24 cellular contexts compared by ENCODE assay signal in genomic region chr7:129359641-129360040, GRCh38.
"Had no signal": no experiment of that assay in that cellular context is flagged by ENCODE, and none has a peak within 500 bp of the region (broad histone marks: within the 10 kb centered on the region; RNA-seq: fewer than 3 reads in every experiment).

No MANE protein-coding gene starts in this region.

- H3K4me3 Mint-ChIP-seq: central memory CD8-positive, alpha-beta T cell; naive thymus-derived CD8-positive, alpha-beta T cell; nephron progenitor cell; stimulated activated effector memory CD8-positive, alpha-beta T cell treated with anti-CD3 and anti-CD28 coated beads, Interleukin-12 subunit alpha, Interleukin-12 subunit beta, amount 100 ng/mL, for 72 hours; type B pancreatic cell had no signal

- H3K27me3 ChIP-seq: esophagus squamous epithelium, right atrium auricular region, stomach, thyroid gland had no signal

- H3K4me1 ChIP-seq: esophagus squamous epithelium, left ventricle myocardium inferior, prostate gland, right atrium auricular region, thyroid gland had no signal

- H3K9me3 Mint-ChIP-seq: central memory CD8-positive, alpha-beta T cell; naive thymus-derived CD8-positive, alpha-beta T cell; nephron progenitor cell; stimulated activated effector memory CD8-positive, alpha-beta T cell treated with anti-CD3 and anti-CD28 coated beads, Interleukin-12 subunit alpha, Interleukin-12 subunit beta, amount 100 ng/mL, for 72 hours; type B pancreatic cell had no signal

- H3K4me1 Mint-ChIP-seq: nephron progenitor cell had no signal

- H3K9me3 ChIP-seq: esophagus squamous epithelium, left ventricle myocardium inferior, prostate gland, right atrium auricular region, stomach, thyroid gland had no signal

- H3K36me3 ChIP-seq: left ventricle myocardium inferior, prostate gland, right atrium auricular region, stomach, thyroid gland had no signal

- ATAC-seq: naive thymus-derived CD8-positive, alpha-beta T cell; sciatic nerve; stimulated activated effector memory CD8-positive, alpha-beta T cell treated with anti-CD3 and anti-CD28 coated beads, Interleukin-12 subunit alpha, Interleukin-12 subunit beta, amount 100 ng/mL, for 72 hours had no signal

- H3K27me3 Mint-ChIP-seq: central memory CD8-positive, alpha-beta T cell; naive thymus-derived CD8-positive, alpha-beta T cell; type B pancreatic cell had no signal

- DNase-seq: dermis blood vessel endothelial cell; effector memory CD4-positive, alpha-beta T cell; esophagus squamous epithelium; foreskin melanocyte; kidney; left ventricle myocardium inferior; mesendoderm; midbrain; naive thymus-derived CD8-positive, alpha-beta T cell; nephron progenitor cell; nucleus accumbens; stimulated activated CD4-positive, alpha-beta T cell treated with anti-CD3 and anti-CD28 coated beads, Interleukin-2, amount 100 ng/mL, for 24 hours; stimulated activated CD4-positive, alpha-beta T cell treated with anti-CD3 and anti-CD28 coated beads, Interleukin-4, amount 100 ng/mL, for 24 hours; stimulated activated naive CD4-positive, alpha-beta T cell treated with Interleukin-2 at 50 U/mL for 16 hours; stomach; thyroid gland had no signal

- H3K4me3 ChIP-seq: coronary artery, esophagus squamous epithelium, left ventricle myocardium inferior, lung, prostate gland, right atrium auricular region, stomach, thyroid gland had no signal

- H3K27ac Mint-ChIP-seq: nephron progenitor cell; stimulated activated effector memory CD8-positive, alpha-beta T cell treated with anti-CD3 and anti-CD28 coated beads, Interleukin-12 subunit alpha, Interleukin-12 subunit beta, amount 100 ng/mL, for 72 hours; type B pancreatic cell had no signal

- H3K27ac ChIP-seq: coronary artery, esophagus squamous epithelium, left ventricle myocardium inferior, prostate gland, right atrium auricular region, thyroid gland had no signal

- H3K36me3 Mint-ChIP-seq: stimulated activated effector memory CD8-positive, alpha-beta T cell treated with anti-CD3 and anti-CD28 coated beads, Interleukin-12 subunit alpha, Interleukin-12 subunit beta, amount 100 ng/mL, for 72 hours had no signal
